8 cellular contexts compared by ENCODE assay signal in genomic region chr9:94783121-94783664, GRCh38. TPM values are rescaled to one million over a fixed set of nuclear protein-coding genes. Genes with fewer than 3 reads are reported as not detected.
DNase-seq lines count a peak whose midpoint lies in the region; ATAC-seq and TF ChIP-seq lines count a peak whose summit lies in the region.

No MANE protein-coding gene starts in this region.

- peak; percentile 91 for DNase-seq in Calu3
- peak; percentile 77 for DNase-seq in HT1080 (ENCODE audit: low read depth)
- peak; percentile 47 for DNase-seq in NOMO-1 treated with DMSO at 0.1 percent for 48 hours (lab: John Stamatoyannopoulos, UW; ENCODE audit: unreplicated experiment)
- peak; percentile 96 for DNase-seq in foreskin melanocyte
- DNase-seq in nucleus accumbens (lab: John Stamatoyannopoulos, UW), result peak in 50 of 56 donors; percentile 16 to 82 (median 58)

- no peaks in the 10 kb centered on the region for H3K27me3 Mint-ChIP-seq in Calu3 (ENCODE audit: unreplicated experiment)
- no peaks in the 10 kb centered on the region for H3K27me3 Mint-ChIP-seq in activated T-helper 17 cell treated with anti-CD3 and anti-CD28 coated beads, Interleukin-2, amount 50 U/mL, for 72 hours

- intact Hi-C loops in Calu3 (cut with micrococcal nuclease; ENCODE audit: unreplicated experiment), result loop anchor here (1.0 to 5.0 kb wide), 5 partner anchors 101 to 348 kb away; no protein-coding TSS in a partner anchor

- peaks cover 4% of the 10 kb centered on the region for H3K36me3 Mint-ChIP-seq in Calu3 (ENCODE audit: insufficient read depth, unreplicated experiment)
- no peaks in the 10 kb centered on the region for H3K36me3 Mint-ChIP-seq in activated T-helper 17 cell treated with anti-CD3 and anti-CD28 coated beads, Interleukin-2, amount 50 U/mL, for 72 hours (ENCODE audit: low read depth)

- peak; percentile 42 for ATAC-seq in activated T-helper 17 cell treated with anti-CD3 and anti-CD28 coated beads, Interleukin-2, amount 50 U/mL, for 72 hours (replicated peaks)
- no peak for ATAC-seq in GM18505 (IDR thresholded peaks at IDR 0.05; ENCODE audit: unreplicated experiment)
- no peak for ATAC-seq in GM21723 (IDR thresholded peaks at IDR 0.05; ENCODE audit: unreplicated experiment)

- CTCF ChIA-PET in Calu3 (lab: Charles Lee), result interaction anchor here (0.6 to 1.5 kb wide), 6 partner anchors 16 to 343 kb away, joined by 3 to 4 read pairs (median 3); no protein-coding TSS in a partner anchor

- peaks cover 9% of the 10 kb centered on the region for H3K4me1 Mint-ChIP-seq in Calu3 (ENCODE audit: low read depth, unreplicated experiment)
- peaks cover 5% of the 10 kb centered on the region for H3K4me1 Mint-ChIP-seq in activated T-helper 17 cell treated with anti-CD3 and anti-CD28 coated beads, Interleukin-2, amount 50 U/mL, for 72 hours

- TF ChIP-seq CTCF in Calu3 (IDR thresholded peaks at IDR 0.05; ENCODE audit: unreplicated experiment), result peak; percentile 54

- peak overlapping the region; percentile 75 for H3K27ac Mint-ChIP-seq in Calu3 (ENCODE audit: unreplicated experiment)
- H3K27ac Mint-ChIP-seq in activated T-helper 17 cell treated with anti-CD3 and anti-CD28 coated beads, Interleukin-2, amount 50 U/mL, for 72 hours, result no peak overlapping the region

- BruUV-seq in Calu3 (replicated peaks; lab: Mats Ljungman, UMichigan), result no TSS peak

- no peaks in the 10 kb centered on the region for H3K9me3 Mint-ChIP-seq in Calu3 (ENCODE audit: low read depth, unreplicated experiment)
- H3K9me3 Mint-ChIP-seq in activated T-helper 17 cell treated with anti-CD3 and anti-CD28 coated beads, Interleukin-2, amount 50 U/mL, for 72 hours, result no peaks in the 10 kb centered on the region

- TF ChIP-seq POLR2A in GM18505 (IDR thresholded peaks at IDR 0.05; ENCODE audit: borderline replicate concordance, extremely low read depth, insufficient read depth, insufficient read length), result no peak

- H3K4me3 Mint-ChIP-seq in Calu3 (ENCODE audit: low read depth, unreplicated experiment), result no peak overlapping the region
- no peak overlapping the region for H3K4me3 Mint-ChIP-seq in activated T-helper 17 cell treated with anti-CD3 and anti-CD28 coated beads, Interleukin-2, amount 50 U/mL, for 72 hours

RNA-seq across cellular contexts. Expression of gene AOPEP, which starts 56.7 kb away (rescaled TPM):
- 89.5 and 90.2 TPM in 2 replicates for total RNA-seq in Calu3 (2022)
- total RNA-seq in HT1080 (2014; rRNA removed; shearing (Covaris generic)), result 24.1 and 25.3 TPM in 2 replicates
- 15.7 and 16.9 TPM in 2 replicates for polyA plus RNA-seq in HT1080 (2015; cell fraction: cytosol; rRNA removed)
- 17.0 and 19.5 TPM in 2 replicates for polyA plus RNA-seq in HT1080 (2015; cell fraction: nucleus; rRNA removed)
- 10 to 100 TPM; 15.5 to 16.4 TPM for total RNA-seq in activated T-helper 17 cell treated with anti-CD3 and anti-CD28 coated beads, Interleukin-2, amount 50 U/mL, for 72 hours
